In genomic region chr16:19359556-19359955, GRCh38 we compare ENCODE assay signal across 10 cellular contexts. TPM values are rescaled to one million over a fixed set of nuclear protein-coding genes. Genes with fewer than 3 reads are reported as not detected.
"Had no signal": no experiment of that assay in that cellular context is flagged by ENCODE, and none has a peak within 500 bp of the region (broad histone marks: within the 10 kb centered on the region; RNA-seq: fewer than 3 reads in every experiment).

No MANE protein-coding gene starts in this region.

- H3K4me3 Mint-ChIP-seq: H9, HFFc6 had no signal

- H3K4me1 ChIP-seq: HAP-1 had no signal

- H3K27ac ChIP-seq: GM23248 had no signal

- DNase-seq: GM23248, GOT3, H7, H9, HCEC 1CT, HFFc6 had no signal

- H3K36me3 ChIP-seq: HAP-1 had no signal

- FAIRE-seq: H54 had no signal

- H3K4me3 ChIP-seq: GM23248, HAP-1 had no signal

- H3K9me3 ChIP-seq: HAP-1 had no signal

- H2AFZ ChIP-seq: GM23248 had no signal

- H3K9me3 Mint-ChIP-seq: H9, HFFc6 had no signal

- H3K9ac ChIP-seq: GM23248 had no signal

- H3K4me1 Mint-ChIP-seq: H9 had no signal

- ATAC-seq: HCT116 had no signal

- H3K27ac Mint-ChIP-seq: H9, HFFc6 had no signal

RNA-seq across cellular contexts. Expression of gene TMC5, which starts 58.1 kb away (rescaled TPM):
- total RNA-seq: GM23248, H4 had no signal
- polyA plus RNA-seq: GM23248 had no signal
